ENCODE assay signal across 28 cellular contexts in genomic region chr4:182960228-182960627, GRCh38.
"Had no signal": no experiment of that assay in that cellular context is flagged by ENCODE, and none has a peak within 500 bp of the region (broad histone marks: within the 10 kb centered on the region; RNA-seq: fewer than 3 reads in every experiment).

No MANE protein-coding gene starts in this region.

- DNase-seq: hippocampal formation; immature natural killer cell; kidney; left ventricle myocardium inferior; mesendoderm; naive B cell; natural killer cell; nephron progenitor cell; ovary; right lobe of liver; stimulated activated CD4-positive, alpha-beta T cell treated with anti-CD3 and anti-CD28 coated beads, Interleukin-1b, Interleukin-23, amount 100 ng/mL, for 48 hours; stimulated activated CD4-positive, alpha-beta T cell treated with anti-CD3 and anti-CD28 coated beads, Interleukin-2, amount 100 ng/mL, for 48 hours; stimulated activated CD4-positive, alpha-beta T cell treated with anti-CD3 and anti-CD28 coated beads, Interleukin-4, amount 100 ng/mL, for 4 hours; stimulated activated CD8-positive, alpha-beta memory T cell treated with anti-CD3 and anti-CD28 coated beads, Interleukin-4, amount 100 ng/mL, for 48 hours; stimulated activated naive CD4-positive, alpha-beta T cell treated with Interleukin-2 at 50 U/mL for 16 hours; stimulated activated naive CD8-positive, alpha-beta T cell treated with anti-CD3 and anti-CD28 coated beads, Interleukin-15, amount 100 ng/mL, for 72 hours; substantia nigra; transverse colon; upper lobe of right lung had no signal

- H3K4me1 ChIP-seq: left ventricle myocardium inferior, neural progenitor cell, right atrium auricular region, right lobe of liver, transverse colon, upper lobe of right lung had no signal

- H3K36me3 ChIP-seq: left ventricle myocardium inferior, neural progenitor cell, ovary, right atrium auricular region, right lobe of liver, transverse colon, upper lobe of right lung had no signal

- H2AFZ ChIP-seq: neural progenitor cell had no signal

- H3K9me3 Mint-ChIP-seq: stimulated activated naive CD8-positive, alpha-beta T cell treated with anti-CD3 and anti-CD28 coated beads, Interleukin-15, amount 100 ng/mL, for 72 hours had no signal

- H3K9ac ChIP-seq: neural progenitor cell had no signal

- H3K9me3 ChIP-seq: ovary, right lobe of liver, transverse colon, upper lobe of right lung had no signal

- H3K4me3 ChIP-seq: left ventricle myocardium inferior, lung, neural progenitor cell, ovary, right atrium auricular region, right lobe of liver, smooth muscle cell, transverse colon, upper lobe of right lung had no signal

- H3K36me3 Mint-ChIP-seq: immature natural killer cell, mesothelial cell of epicardium, natural killer cell, neural progenitor cell had no signal

- H3K4me3 Mint-ChIP-seq: immature natural killer cell; mesothelial cell of epicardium; naive B cell; natural killer cell; nephron progenitor cell; neural progenitor cell; stimulated activated memory B cell treated with anti-CD40 and anti-IgM and Interleukin-4, amounts not matched to agents 10 μg/mL and 1 μg/mL and 100 μg/mL, for 72 hours; stimulated activated naive CD8-positive, alpha-beta T cell treated with anti-CD3 and anti-CD28 coated beads, Interleukin-15, amount 100 ng/mL, for 72 hours had no signal

- H3K27me3 Mint-ChIP-seq: progenitor cell of endocrine pancreas had no signal

- FAIRE-seq: islet of Langerhans, kidney, urothelium cell line had no signal

- ATAC-seq: right lobe of liver; stimulated activated memory B cell treated with anti-CD40 and anti-IgM and Interleukin-4, amounts not matched to agents 10 μg/mL and 1 μg/mL and 100 μg/mL, for 72 hours; stimulated activated naive CD8-positive, alpha-beta T cell treated with anti-CD3 and anti-CD28 coated beads, Interleukin-15, amount 100 ng/mL, for 72 hours; upper lobe of right lung had no signal

- H3K27ac ChIP-seq: left ventricle myocardium inferior, neural progenitor cell, ovary, right atrium auricular region, right lobe of liver, transverse colon, upper lobe of right lung had no signal

- H3K4me1 Mint-ChIP-seq: immature natural killer cell; mesothelial cell of epicardium; naive B cell; natural killer cell; nephron progenitor cell; neural progenitor cell; stimulated activated memory B cell treated with anti-CD40 and anti-IgM and Interleukin-4, amounts not matched to agents 10 μg/mL and 1 μg/mL and 100 μg/mL, for 72 hours; stimulated activated naive CD8-positive, alpha-beta T cell treated with anti-CD3 and anti-CD28 coated beads, Interleukin-15, amount 100 ng/mL, for 72 hours had no signal

- H3K4me2 ChIP-seq: neural progenitor cell, smooth muscle cell had no signal

- H3K27me3 ChIP-seq: neural progenitor cell, ovary, right atrium auricular region, right lobe of liver, transverse colon, upper lobe of right lung had no signal

- H3K27ac Mint-ChIP-seq: immature natural killer cell; mesothelial cell of epicardium; naive B cell; natural killer cell; nephron progenitor cell; neural progenitor cell; progenitor cell of endocrine pancreas; stimulated activated memory B cell treated with anti-CD40 and anti-IgM and Interleukin-4, amounts not matched to agents 10 μg/mL and 1 μg/mL and 100 μg/mL, for 72 hours; stimulated activated naive CD8-positive, alpha-beta T cell treated with anti-CD3 and anti-CD28 coated beads, Interleukin-15, amount 100 ng/mL, for 72 hours had no signal
